ENCODE assay signal across 24 cellular contexts in genomic region chr9:78109075-78109474, GRCh38.
"Had no signal": no experiment of that assay in that cellular context is flagged by ENCODE, and none has a peak within 500 bp of the region (broad histone marks: within the 10 kb centered on the region; RNA-seq: fewer than 3 reads in every experiment).

No MANE protein-coding gene starts in this region.

- H3K9me3 ChIP-seq: colonic mucosa, esophagus squamous epithelium, gastrocnemius medialis, heart right ventricle, left lung, lower lobe of right lung had no signal

- DNase-seq: colonic mucosa; cortex of kidney; effector CD8-positive, alpha-beta T cell; effector memory CD8-positive, alpha-beta T cell; endodermal cell; erythroblast; esophagus squamous epithelium; foreskin fibroblast; foreskin melanocyte; gastrocnemius medialis; glutamatergic neuron; head of caudate nucleus; heart right ventricle; hippocampal formation; left cardiac atrium; left lung; left ventricle myocardium superior; lower lobe of right lung; mesenchymal stem cell had no signal

- H3K4me3 ChIP-seq: colonic mucosa, esophagus squamous epithelium, gastrocnemius medialis, heart right ventricle, left lung, lower lobe of right lung had no signal

- ATAC-seq: effector memory CD8-positive, alpha-beta T cell; esophagus mucosa; gastrocnemius medialis; heart right ventricle; left cardiac atrium; left lung; left ventricle myocardium superior; lower lobe of right lung had no signal

- H3K4me1 ChIP-seq: colonic mucosa, esophagus squamous epithelium, gastrocnemius medialis, lower lobe of right lung had no signal

- H3K27ac ChIP-seq: colonic mucosa, epithelial cell of prostate, esophagus squamous epithelium, gastrocnemius medialis, heart right ventricle, left lung, lower lobe of right lung had no signal

- FAIRE-seq: endometrium, islet of Langerhans, keratinocyte had no signal
